In genomic region chr6:27591660-27592059, GRCh38 we compare ENCODE assay signal across 9 cellular contexts.
DNase-seq lines count a peak whose midpoint lies in the region; TF ChIP-seq lines count a peak whose summit lies in the region.
"Had no signal": no experiment of that assay in that cellular context is flagged by ENCODE, and none has a peak within 500 bp of the region (broad histone marks: within the 10 kb centered on the region; RNA-seq: fewer than 3 reads in every experiment).

No MANE protein-coding gene starts in this region.

- intact Hi-C loops in esophagus squamous epithelium (cut with DNase I): no loop called here

- DNase-seq in DMS 273 (lab: John Stamatoyannopoulos, UW; ENCODE audit: unreplicated experiment) (peak; percentile 90), HK-2 (ENCODE audit: unreplicated experiment) (peak; percentile 51), RPMI8226 (peak; percentile 74), NOMO-1 treated with dmso at 0.1 percent for 144 hours (lab: John Stamatoyannopoulos, UW; ENCODE audit: unreplicated experiment) (no peak), esophagus squamous epithelium (lab: John Stamatoyannopoulos, UW) (no peak), hippocampal formation (lab: John Stamatoyannopoulos, UW) (no peak), superior temporal gyrus (ENCODE audit: extremely low spot score) (no peak)

- H3K27me3 ChIP-seq in iPS-18a (ENCODE audit: control insufficient read depth, insufficient read depth, low read length): peaks cover 26% of the 10 kb centered on the region
- H3K27me3 ChIP-seq in esophagus squamous epithelium: peaks cover 0 to 86% (median 18%) of the 10 kb centered on the region in 4 donors

- H3K9ac ChIP-seq in iPS-18a (ENCODE audit: low read length): peak overlapping the region; percentile 46

- H3K4me3 ChIP-seq in iPS-18a (ENCODE audit: low read length): peak overlapping the region; percentile 96
- no peak overlapping the region for H3K4me3 ChIP-seq in esophagus squamous epithelium

- no peak for TF ChIP-seq POLR2A in esophagus squamous epithelium (IDR thresholded peaks at IDR 0.05)

- H3K4me1 ChIP-seq in iPS-18a (ENCODE audit: control insufficient read depth, low read depth, low read length): no peaks in the 10 kb centered on the region
- H3K4me1 ChIP-seq in esophagus squamous epithelium: peaks cover 4 to 20% (median 9%) of the 10 kb centered on the region in 3 donors

- H3K9me3 ChIP-seq in iPS-18a (ENCODE audit: control insufficient read depth, low read depth, low read length) (no peaks in the 10 kb centered on the region), esophagus squamous epithelium (no peaks in the 10 kb centered on the region)

- H3K27ac ChIP-seq in iPS-18a (ENCODE audit: low read length) (no peak overlapping the region), esophagus squamous epithelium (no peak overlapping the region)
- H3K27ac ChIP-seq: VCaP had no signal

- TF ChIP-seq CTCF in esophagus squamous epithelium (IDR thresholded peaks at IDR 0.05): no peak

- H3K36me3 ChIP-seq in iPS-18a (ENCODE audit: control insufficient read depth, low read depth, low read length) (no peaks in the 10 kb centered on the region), esophagus squamous epithelium (no peaks in the 10 kb centered on the region)

- WGBS in esophagus squamous epithelium, 2 donors: 21 to 22% methylated on average over 8 of the region's 8 CpGs

Comparison
In these comparisons a context has a peak if more than half of its experiments do, and no peak if none do; other contexts are left out.
1. DNase-seq: peak in DMS 273 (single experiment), HK-2 (single experiment) and RPMI8226 (single experiment); none in NOMO-1 treated with dmso at 0.1 percent for 144 hours (single experiment), esophagus squamous epithelium (single experiment), hippocampal formation (0 of 2) and superior temporal gyrus (single experiment).